ENCODE assay signal across 20 cellular contexts in the genomic region with DNA sequence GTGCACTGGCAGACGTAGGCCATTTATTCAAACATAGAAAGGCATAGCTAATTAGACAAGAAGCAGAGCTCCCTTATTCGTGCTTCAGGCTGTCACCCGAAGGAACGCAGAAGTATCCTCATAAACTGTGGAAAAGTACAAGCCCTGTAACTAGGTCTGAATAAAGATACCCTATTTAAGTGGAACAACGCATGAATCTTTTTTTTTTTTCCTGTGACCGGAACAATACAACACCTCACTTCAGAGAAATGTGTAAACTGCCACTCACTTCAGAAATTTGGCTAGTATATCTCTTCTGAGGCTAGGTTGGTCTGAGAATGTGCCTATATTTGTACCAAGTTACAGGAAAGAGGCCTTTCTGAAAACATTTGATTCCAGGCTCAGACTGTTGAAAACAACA. TPM values are rescaled to one million over a fixed set of nuclear protein-coding genes. Genes with fewer than 3 reads are reported as not detected.
DNase-seq lines count a peak whose midpoint lies in the region; ATAC-seq and TF ChIP-seq lines count a peak whose summit lies in the region.
"Had no signal": no experiment of that assay in that cellular context is flagged by ENCODE, and none has a peak within 500 bp of the region (broad histone marks: within the 10 kb centered on the region; RNA-seq: fewer than 3 reads in every experiment).

No MANE protein-coding gene starts in this region.

- H3K36me3 ChIP-seq in left ventricle myocardium inferior = no peaks in the 10 kb centered on the region
- no peaks in the 10 kb centered on the region for H3K36me3 ChIP-seq in stomach smooth muscle (ENCODE audit: control insufficient read depth in 2 of 2, insufficient read depth in 2 of 2, low read length in 2 of 2)
- H3K36me3 ChIP-seq in upper lobe of right lung = no peaks in the 10 kb centered on the region
- H3K36me3 ChIP-seq: prostate gland had no signal

- no peaks in the 10 kb centered on the region for H3K36me3 Mint-ChIP-seq in activated T-cell treated with anti-CD3 and anti-CD28 coated beads, Interleukin-2, amount 50 U/mL, for 72 hours (ENCODE audit: insufficient read depth in 2 of 2)
- no peaks in the 10 kb centered on the region for H3K36me3 Mint-ChIP-seq in activated CD8-positive, alpha-beta T cell treated with anti-CD3 and anti-CD28 coated beads, Interleukin-2, amount 10 ng/mL, durations not matched to agents 7 days and 5 days (ENCODE audit: low read depth)
- H3K36me3 Mint-ChIP-seq: CD14-positive monocyte, memory B cell, WTC11 had no signal

- intact Hi-C loops in left ventricle myocardium inferior (cut with micrococcal nuclease) = no loop called here
- intact Hi-C loops in upper lobe of right lung (cut with DNase I) = no loop called here

- H3K4me1 ChIP-seq in left ventricle myocardium inferior (peaks cover 29% of the 10 kb centered on the region), stomach smooth muscle (ENCODE audit: control insufficient read depth, insufficient read depth, low read length) (peaks cover 15% of the 10 kb centered on the region), upper lobe of right lung (no peaks in the 10 kb centered on the region)
- H3K4me1 ChIP-seq: prostate gland had no signal

- peak in 1 of 2 donors; percentile 67 for ATAC-seq in activated T-cell treated with anti-CD3 and anti-CD28 coated beads, Interleukin-2, amount 50 U/mL, for 72 hours (replicated peaks in 1 of 2)
- no peak for ATAC-seq in activated CD8-positive, alpha-beta T cell treated with anti-CD3 and anti-CD28 coated beads, Interleukin-2, amount 10 ng/mL, durations not matched to agents 7 days and 5 days
- ATAC-seq in upper lobe of right lung = no peak
- ATAC-seq: WTC11 had no signal

- peaks cover 0 to 2% of the 10 kb centered on the region in 2 donors for H3K9me3 Mint-ChIP-seq in activated T-cell treated with anti-CD3 and anti-CD28 coated beads, Interleukin-2, amount 50 U/mL, for 72 hours
- no peaks in the 10 kb centered on the region for H3K9me3 Mint-ChIP-seq in activated CD8-positive, alpha-beta T cell treated with anti-CD3 and anti-CD28 coated beads, Interleukin-2, amount 10 ng/mL, durations not matched to agents 7 days and 5 days (ENCODE audit: insufficient read depth)
- H3K9me3 Mint-ChIP-seq: CD14-positive monocyte, memory B cell, nephron progenitor cell had no signal

- POLR2A ChIA-PET in activated CD8-positive, alpha-beta T cell treated with anti-CD3 and anti-CD28 coated beads, Interleukin-2, amount 10 ng/mL, durations not matched to agents 7 days and 5 days (lab: Charles Lee) = no interaction called here

- H3K27me3 ChIP-seq in left ventricle myocardium inferior (ENCODE audit: low read depth) (no peaks in the 10 kb centered on the region), stomach smooth muscle (ENCODE audit: control insufficient read depth in 1 of 2, insufficient read depth in 2 of 2, low read length in 2 of 2) (no peaks in the 10 kb centered on the region), upper lobe of right lung (no peaks in the 10 kb centered on the region)

- no peak for DNase-seq in activated T-cell treated with anti-CD3 and anti-CD28 coated beads, Interleukin-2, amount 50 U/mL, for 72 hours
- DNase-seq in activated T-cell treated with anti-CD3 and anti-CD28 coated beads, Interleukin-2, amount 50 U/mL, for 48 hours = no peak
- DNase-seq in activated CD8-positive, alpha-beta T cell treated with anti-CD3 and anti-CD28 coated beads, Interleukin-2, amount 10 ng/mL, durations not matched to agents 7 days and 5 days = no peak
- DNase-seq in left ventricle myocardium inferior (no peak), C1 segment of cervical spinal cord (lab: John Stamatoyannopoulos, UW) (no peak), GOT3 (lab: John Stamatoyannopoulos, UW) (no peak), upper lobe of right lung (no peak)
- DNase-seq: caudate nucleus; effector CD4-positive, alpha-beta T cell; NCI-H1092; NCI-H2081; NCI-H524; nephron progenitor cell; stimulated activated CD4-positive, alpha-beta T cell treated with anti-CD3 and anti-CD28 coated beads, Interleukin-12 subunit alpha, Interleukin-12 subunit beta, amount 100 ng/mL, for 4 hours; trophoblast cell had no signal

- H3K27ac Mint-ChIP-seq in activated T-cell treated with anti-CD3 and anti-CD28 coated beads, Interleukin-2, amount 50 U/mL, for 72 hours = peak overlapping the region; percentile 91
- peak overlapping the region; percentile 68 for H3K27ac Mint-ChIP-seq in activated CD8-positive, alpha-beta T cell treated with anti-CD3 and anti-CD28 coated beads, Interleukin-2, amount 10 ng/mL, durations not matched to agents 7 days and 5 days
- H3K27ac Mint-ChIP-seq: CD14-positive monocyte, memory B cell, nephron progenitor cell, WTC11 had no signal

- no peaks in the 10 kb centered on the region for H3K27me3 Mint-ChIP-seq in activated T-cell treated with anti-CD3 and anti-CD28 coated beads, Interleukin-2, amount 50 U/mL, for 72 hours (ENCODE audit: low read depth)
- H3K27me3 Mint-ChIP-seq in activated CD8-positive, alpha-beta T cell treated with anti-CD3 and anti-CD28 coated beads, Interleukin-2, amount 10 ng/mL, durations not matched to agents 7 days and 5 days (ENCODE audit: low read depth) = peaks cover 3% of the 10 kb centered on the region

- peak overlapping the region in 1 of 2 donors; percentile 59 for H3K9ac ChIP-seq in stomach smooth muscle (ENCODE audit: low read length in 2 of 2)

- H3K27ac ChIP-seq in left ventricle myocardium inferior (replicated peaks) = peak overlapping the region; percentile 61
- H3K27ac ChIP-seq in stomach smooth muscle (ENCODE audit: low read length) = peak overlapping the region; percentile 86
- H3K27ac ChIP-seq in upper lobe of right lung = no peak overlapping the region

- TF ChIP-seq CTCF in left ventricle myocardium inferior (IDR thresholded peaks at IDR 0.05; ENCODE audit: borderline replicate concordance) (no peak), upper lobe of right lung (IDR thresholded peaks at IDR 0.05) (no peak)

- CTCF ChIA-PET in activated CD8-positive, alpha-beta T cell treated with anti-CD3 and anti-CD28 coated beads, Interleukin-2, amount 10 ng/mL, durations not matched to agents 7 days and 5 days (lab: Charles Lee) = no interaction called here

- H3K4me3 ChIP-seq in left ventricle myocardium inferior = no peak overlapping the region
- no peak overlapping the region for H3K4me3 ChIP-seq in stomach smooth muscle (ENCODE audit: low read length in 2 of 2)
- no peak overlapping the region for H3K4me3 ChIP-seq in upper lobe of right lung
- H3K4me3 ChIP-seq: prostate gland had no signal

- H3K4me3 Mint-ChIP-seq in activated T-cell treated with anti-CD3 and anti-CD28 coated beads, Interleukin-2, amount 50 U/mL, for 72 hours = peak overlapping the region in 1 of 2 donors; percentile 42
- H3K4me3 Mint-ChIP-seq in activated CD8-positive, alpha-beta T cell treated with anti-CD3 and anti-CD28 coated beads, Interleukin-2, amount 10 ng/mL, durations not matched to agents 7 days and 5 days = peak overlapping the region; percentile 7
- H3K4me3 Mint-ChIP-seq: CD14-positive monocyte, memory B cell, nephron progenitor cell, WTC11 had no signal

- no peaks in the 10 kb centered on the region for H3K9me3 ChIP-seq in left ventricle myocardium inferior (replicated peaks)
- H3K9me3 ChIP-seq in stomach smooth muscle (ENCODE audit: control insufficient read depth in 2 of 2, low read length in 2 of 2) = no peaks in the 10 kb centered on the region
- H3K9me3 ChIP-seq in upper lobe of right lung = no peaks in the 10 kb centered on the region
- H3K9me3 ChIP-seq: prostate gland had no signal

- peaks cover 21% of the 10 kb centered on the region for H3K4me1 Mint-ChIP-seq in activated T-cell treated with anti-CD3 and anti-CD28 coated beads, Interleukin-2, amount 50 U/mL, for 72 hours (ENCODE audit: low read depth)
- H3K4me1 Mint-ChIP-seq in activated CD8-positive, alpha-beta T cell treated with anti-CD3 and anti-CD28 coated beads, Interleukin-2, amount 10 ng/mL, durations not matched to agents 7 days and 5 days (ENCODE audit: low read depth) = peaks cover 23% of the 10 kb centered on the region
- H3K4me1 Mint-ChIP-seq: CD14-positive monocyte, memory B cell had no signal

RNA-seq across cellular contexts. Expression of gene CSTF2T, which starts 8.0 kb away (rescaled TPM):
- 10 to 100 TPM; 35.8 to 39.0 TPM for total RNA-seq in activated T-cell treated with anti-CD3 and anti-CD28 coated beads, Interleukin-2, amount 50 U/mL, for 72 hours
- 10 to 100 TPM; 30.3 to 32.1 TPM for total RNA-seq in activated CD8-positive, alpha-beta T cell treated with anti-CD3 and anti-CD28 coated beads, Interleukin-2, amount 10 ng/mL, durations not matched to agents 7 days and 5 days
- total RNA-seq in left ventricle myocardium inferior (21.7 TPM), upper lobe of right lung (15.3 TPM)
